Comparison of ENCODE assay signal across 2 cellular contexts in the genomic region with DNA sequence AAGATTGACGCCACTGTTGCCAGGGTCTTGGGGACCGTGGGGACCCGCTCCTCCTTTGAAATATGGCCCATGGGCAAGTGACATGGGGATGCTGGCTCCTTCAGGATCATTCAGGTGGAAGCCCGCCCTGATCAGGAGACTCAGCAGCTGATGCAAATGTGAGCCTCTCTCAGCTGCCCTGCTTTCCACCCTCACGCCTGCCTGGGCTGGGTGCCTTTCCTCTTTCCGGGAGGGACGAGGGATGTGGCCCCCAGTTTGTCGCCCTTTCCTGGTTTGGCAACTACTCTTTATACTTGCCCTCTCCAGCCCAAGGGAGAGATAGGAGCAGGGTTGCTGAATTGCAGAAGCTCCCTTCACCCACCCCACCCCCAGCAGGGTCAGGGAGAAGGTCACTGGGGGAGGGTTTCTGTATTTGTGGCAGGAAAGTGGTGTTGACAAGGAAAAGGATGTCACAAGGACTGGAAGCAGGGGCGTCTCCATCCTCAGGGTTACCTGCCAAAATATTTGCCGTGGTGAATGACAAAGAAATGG.
A peak's percentile ranks its signal among the peaks of the same experiment; 100 is the strongest.
TF ChIP-seq lines count a peak whose summit lies in the region.

No MANE protein-coding gene starts in this region.

TF ChIP-seq in GM23338, 12 proteins besides CTCF, POLR2A, EP300 and RAD21:
- TF ChIP-seq STAT1 (IDR thresholded peaks at IDR 0.05; ENCODE audit: unreplicated experiment) (no peak), ZNF331 (CRISPR knock-in tag; IDR thresholded peaks at IDR 0.05; ENCODE audit: low read depth) (no peak), JUNB (IDR thresholded peaks at IDR 0.05; ENCODE audit: unreplicated experiment) (no peak), EZH2phosphoT487 (IDR thresholded peaks at IDR 0.05; ENCODE audit: unreplicated experiment) (no peak)
- TF ChIP-seq, protein P1, sequence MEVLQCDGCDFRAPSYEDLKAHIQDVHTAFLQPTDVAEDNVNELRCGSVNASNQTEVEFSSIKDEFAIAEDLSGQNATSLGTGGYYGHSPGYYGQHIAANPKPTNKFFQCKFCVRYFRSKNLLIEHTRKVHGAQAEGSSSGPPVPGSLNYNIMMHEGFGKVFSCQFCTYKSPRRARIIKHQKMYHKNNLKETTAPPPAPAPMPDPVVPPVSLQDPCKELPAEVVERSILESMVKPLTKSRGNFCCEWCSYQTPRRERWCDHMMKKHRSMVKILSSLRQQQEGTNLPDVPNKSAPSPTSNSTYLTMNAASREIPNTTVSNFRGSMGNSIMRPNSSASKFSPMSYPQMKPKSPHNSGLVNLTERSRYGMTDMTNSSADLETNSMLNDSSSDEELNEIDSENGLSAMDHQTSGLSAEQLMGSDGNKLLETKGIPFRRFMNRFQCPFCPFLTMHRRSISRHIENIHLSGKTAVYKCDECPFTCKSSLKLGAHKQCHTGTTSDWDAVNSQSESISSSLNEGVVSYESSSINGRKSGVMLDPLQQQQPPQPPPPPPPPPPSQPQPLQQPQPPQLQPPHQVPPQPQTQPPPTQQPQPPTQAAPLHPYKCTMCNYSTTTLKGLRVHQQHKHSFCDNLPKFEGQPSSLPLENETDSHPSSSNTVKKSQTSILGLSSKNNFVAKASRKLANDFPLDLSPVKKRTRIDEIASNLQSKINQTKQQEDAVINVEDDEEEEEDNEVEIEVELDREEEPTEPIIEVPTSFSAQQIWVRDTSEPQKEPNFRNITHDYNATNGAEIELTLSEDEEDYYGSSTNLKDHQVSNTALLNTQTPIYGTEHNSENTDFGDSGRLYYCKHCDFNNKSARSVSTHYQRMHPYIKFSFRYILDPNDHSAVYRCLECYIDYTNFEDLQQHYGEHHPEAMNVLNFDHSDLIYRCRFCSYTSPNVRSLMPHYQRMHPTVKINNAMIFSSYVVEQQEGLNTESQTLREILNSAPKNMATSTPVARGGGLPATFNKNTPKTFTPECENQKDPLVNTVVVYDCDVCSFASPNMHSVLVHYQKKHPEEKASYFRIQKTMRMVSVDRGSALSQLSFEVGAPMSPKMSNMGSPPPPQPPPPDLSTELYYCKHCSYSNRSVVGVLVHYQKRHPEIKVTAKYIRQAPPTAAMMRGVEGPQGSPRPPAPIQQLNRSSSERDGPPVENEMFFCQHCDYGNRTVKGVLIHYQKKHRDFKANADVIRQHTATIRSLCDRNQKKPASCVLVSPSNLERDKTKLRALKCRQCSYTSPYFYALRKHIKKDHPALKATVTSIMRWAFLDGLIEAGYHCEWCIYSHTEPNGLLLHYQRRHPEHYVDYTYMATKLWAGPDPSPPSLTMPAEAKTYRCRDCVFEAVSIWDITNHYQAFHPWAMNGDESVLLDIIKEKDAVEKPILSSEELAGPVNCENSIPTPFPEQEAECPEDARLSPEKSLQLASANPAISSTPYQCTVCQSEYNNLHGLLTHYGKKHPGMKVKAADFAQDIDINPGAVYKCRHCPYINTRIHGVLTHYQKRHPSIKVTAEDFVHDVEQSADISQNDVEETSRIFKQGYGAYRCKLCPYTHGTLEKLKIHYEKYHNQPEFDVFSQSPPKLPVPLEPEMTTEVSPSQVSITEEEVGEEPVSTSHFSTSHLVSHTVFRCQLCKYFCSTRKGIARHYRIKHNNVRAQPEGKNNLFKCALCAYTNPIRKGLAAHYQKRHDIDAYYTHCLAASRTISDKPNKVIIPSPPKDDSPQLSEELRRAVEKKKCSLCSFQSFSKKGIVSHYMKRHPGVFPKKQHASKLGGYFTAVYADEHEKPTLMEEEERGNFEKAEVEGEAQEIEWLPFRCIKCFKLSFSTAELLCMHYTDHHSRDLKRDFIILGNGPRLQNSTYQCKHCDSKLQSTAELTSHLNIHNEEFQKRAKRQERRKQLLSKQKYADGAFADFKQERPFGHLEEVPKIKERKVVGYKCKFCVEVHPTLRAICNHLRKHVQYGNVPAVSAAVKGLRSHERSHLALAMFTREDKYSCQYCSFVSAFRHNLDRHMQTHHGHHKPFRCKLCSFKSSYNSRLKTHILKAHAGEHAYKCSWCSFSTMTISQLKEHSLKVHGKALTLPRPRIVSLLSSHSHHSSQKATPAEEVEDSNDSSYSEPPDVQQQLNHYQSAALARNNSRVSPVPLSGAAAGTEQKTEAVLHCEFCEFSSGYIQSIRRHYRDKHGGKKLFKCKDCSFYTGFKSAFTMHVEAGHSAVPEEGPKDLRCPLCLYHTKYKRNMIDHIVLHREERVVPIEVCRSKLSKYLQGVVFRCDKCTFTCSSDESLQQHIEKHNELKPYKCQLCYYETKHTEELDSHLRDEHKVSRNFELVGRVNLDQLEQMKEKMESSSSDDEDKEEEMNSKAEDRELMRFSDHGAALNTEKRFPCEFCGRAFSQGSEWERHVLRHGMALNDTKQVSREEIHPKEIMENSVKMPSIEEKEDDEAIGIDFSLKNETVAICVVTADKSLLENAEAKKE (CRISPR knock-in tag; IDR thresholded peaks at IDR 0.05), result no peak
- TF ChIP-seq, protein P2, sequence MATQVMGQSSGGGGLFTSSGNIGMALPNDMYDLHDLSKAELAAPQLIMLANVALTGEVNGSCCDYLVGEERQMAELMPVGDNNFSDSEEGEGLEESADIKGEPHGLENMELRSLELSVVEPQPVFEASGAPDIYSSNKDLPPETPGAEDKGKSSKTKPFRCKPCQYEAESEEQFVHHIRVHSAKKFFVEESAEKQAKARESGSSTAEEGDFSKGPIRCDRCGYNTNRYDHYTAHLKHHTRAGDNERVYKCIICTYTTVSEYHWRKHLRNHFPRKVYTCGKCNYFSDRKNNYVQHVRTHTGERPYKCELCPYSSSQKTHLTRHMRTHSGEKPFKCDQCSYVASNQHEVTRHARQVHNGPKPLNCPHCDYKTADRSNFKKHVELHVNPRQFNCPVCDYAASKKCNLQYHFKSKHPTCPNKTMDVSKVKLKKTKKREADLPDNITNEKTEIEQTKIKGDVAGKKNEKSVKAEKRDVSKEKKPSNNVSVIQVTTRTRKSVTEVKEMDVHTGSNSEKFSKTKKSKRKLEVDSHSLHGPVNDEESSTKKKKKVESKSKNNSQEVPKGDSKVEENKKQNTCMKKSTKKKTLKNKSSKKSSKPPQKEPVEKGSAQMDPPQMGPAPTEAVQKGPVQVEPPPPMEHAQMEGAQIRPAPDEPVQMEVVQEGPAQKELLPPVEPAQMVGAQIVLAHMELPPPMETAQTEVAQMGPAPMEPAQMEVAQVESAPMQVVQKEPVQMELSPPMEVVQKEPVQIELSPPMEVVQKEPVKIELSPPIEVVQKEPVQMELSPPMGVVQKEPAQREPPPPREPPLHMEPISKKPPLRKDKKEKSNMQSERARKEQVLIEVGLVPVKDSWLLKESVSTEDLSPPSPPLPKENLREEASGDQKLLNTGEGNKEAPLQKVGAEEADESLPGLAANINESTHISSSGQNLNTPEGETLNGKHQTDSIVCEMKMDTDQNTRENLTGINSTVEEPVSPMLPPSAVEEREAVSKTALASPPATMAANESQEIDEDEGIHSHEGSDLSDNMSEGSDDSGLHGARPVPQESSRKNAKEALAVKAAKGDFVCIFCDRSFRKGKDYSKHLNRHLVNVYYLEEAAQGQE (IDR thresholded peaks at IDR 0.05; ENCODE audit: unreplicated experiment), result no peak
TF ChIP-seq in GM23338: peak in this region for 0.

TF ChIP-seq in WTC11, 78 proteins besides CTCF, POLR2A, EP300 and RAD21:
- no peak for TF ChIP-seq GTF2I (CRISPR knock-in tag; conservative IDR thresholded peaks at IDR 0.05)
- TF ChIP-seq GABPB1 (CRISPR knock-in tag; IDR thresholded peaks at IDR 0.05), result peak; percentile 51
- TF ChIP-seq ZNF423 (CRISPR knock-in tag; IDR thresholded peaks at IDR 0.05), result no peak
